1 cellular context compared by ENCODE assay signal in genomic region chr3:179852117-179852886, GRCh38.
TF ChIP-seq lines count a peak whose summit lies in the region.

No MANE protein-coding gene starts in this region.

TF ChIP-seq in GM12878, 131 proteins besides CTCF, POLR2A, EP300 and RAD21 (continued from another document):
- TF ChIP-seq ATF2 (IDR thresholded peaks at IDR 0.05; ENCODE audit: low read length) = peak; percentile 86
- TF ChIP-seq ETV6 (conservative IDR thresholded peaks at IDR 0.05 in 1 of 2, IDR thresholded peaks at IDR 0.05 in 1 of 2; ENCODE audit: borderline replicate concordance in 1 of 2, low read depth in 1 of 2) = peak in 1 of 2 experiments; percentile 71; a peak in 1 of 4 replicates
- TF ChIP-seq MAX (IDR thresholded peaks at IDR 0.05; ENCODE audit: low read depth, low read length) = no peak
- no peak for TF ChIP-seq NRF1 (conservative IDR thresholded peaks at IDR 0.05; ENCODE audit: low read depth, low read length)
- TF ChIP-seq HDGF (IDR thresholded peaks at IDR 0.05) = no peak
- peak; percentile 37; the same call in 1 of the 2 replicates for TF ChIP-seq CREB1 (IDR thresholded peaks at IDR 0.05; ENCODE audit: low read depth)
- no peak for TF ChIP-seq BACH1 (IDR thresholded peaks at IDR 0.05; ENCODE audit: borderline replicate concordance)
- TF ChIP-seq ZBTB40 (IDR thresholded peaks at IDR 0.05; ENCODE audit: borderline replicate concordance) = no peak
- TF ChIP-seq ZBTB11 (CRISPR knock-in tag; IDR thresholded peaks at IDR 0.05) = no peak
- TF ChIP-seq CBFB (IDR thresholded peaks at IDR 0.05; ENCODE audit: low read depth) = 0 out of 2 replicates have a peak, but pooled peaks have one; percentile 49
- TF ChIP-seq TBL1XR1 (IDR thresholded peaks at IDR 0.05; ENCODE audit: low read depth, low read length) = no peak
- no peak for TF ChIP-seq ZNF592 (IDR thresholded peaks at IDR 0.05)
- no peak for TF ChIP-seq IRF5 (IDR thresholded peaks at IDR 0.05; ENCODE audit: borderline replicate concordance)
- TF ChIP-seq SPI1 (IDR thresholded peaks at IDR 0.05; ENCODE audit: borderline replicate concordance, insufficient read depth, low read depth, low read length) = peak; percentile 35; the same call in 1 of the 2 replicates
- TF ChIP-seq IKZF2 (IDR thresholded peaks at IDR 0.05) = no peak
- peak; percentile 78 for TF ChIP-seq JUNB (IDR thresholded peaks at IDR 0.05)
- no peak for TF ChIP-seq ZNF687 (IDR thresholded peaks at IDR 0.05)
- peak; percentile 70 for TF ChIP-seq ATF7 (IDR thresholded peaks at IDR 0.05; ENCODE audit: low read depth)
- no peak for TF ChIP-seq ZNF207 (IDR thresholded peaks at IDR 0.05; ENCODE audit: borderline replicate concordance)
- no peak for TF ChIP-seq TCF7 (IDR thresholded peaks at IDR 0.05; ENCODE audit: borderline replicate concordance)
